ENCODE assay signal across 25 cellular contexts in genomic region chr3:101292027-101292426, GRCh38. TPM values are rescaled to one million over a fixed set of nuclear protein-coding genes. Genes with fewer than 3 reads are reported as not detected.
DNase-seq lines count a peak whose midpoint lies in the region; ATAC-seq and TF ChIP-seq lines count a peak whose summit lies in the region.
"Had no signal": no experiment of that assay in that cellular context is flagged by ENCODE, and none has a peak within 500 bp of the region (broad histone marks: within the 10 kb centered on the region; RNA-seq: fewer than 3 reads in every experiment).

No MANE protein-coding gene starts in this region.

- POLR2A ChIA-PET in AG04450 (lab: Yijun Ruan, JAX) (interaction anchor here (0.6 kb wide), 1 partner anchor 829 kb away, joined by 6 read pairs; no protein-coding TSS in a partner anchor), PC-9 (lab: Charles Lee; ENCODE audit: unreplicated experiment) (no interaction called here)

- no peak for TF ChIP-seq POLR2A in tibial nerve (IDR thresholded peaks at IDR 0.05)

- H3K4me3 ChIP-seq in AG04450 (ENCODE audit: low read depth, low read length) (no peak overlapping the region), astrocyte of the spinal cord (ENCODE audit: low read depth, low read length) (no peak overlapping the region), fibroblast of villous mesenchyme (ENCODE audit: low read depth, low read length) (no peak overlapping the region), PC-9 (no peak overlapping the region), tibial nerve (no peak overlapping the region)
- H3K4me3 ChIP-seq: BLaER1, right atrium auricular region, stomach had no signal

- no peaks in the 10 kb centered on the region for H3K36me3 ChIP-seq in PC-9 (ENCODE audit: low read depth)
- H3K36me3 ChIP-seq in tibial nerve, result no peaks in the 10 kb centered on the region
- H3K36me3 ChIP-seq: BLaER1, right atrium auricular region, stomach had no signal

- H2AFZ ChIP-seq in PC-9, result no peak overlapping the region

- no peak for TF ChIP-seq CTCF in AG04450 (IDR thresholded peaks at IDR 0.05; ENCODE audit: low read depth, low read length)
- TF ChIP-seq CTCF in HFFc6 (IDR thresholded peaks at IDR 0.05), result no peak
- no peak for TF ChIP-seq CTCF in astrocyte of the spinal cord (IDR thresholded peaks at IDR 0.05; ENCODE audit: low read depth, low read length)
- no peak for TF ChIP-seq CTCF in fibroblast of villous mesenchyme (IDR thresholded peaks at IDR 0.05; ENCODE audit: insufficient read depth, low read depth, low read length)
- no peak for TF ChIP-seq CTCF in PC-9 (conservative IDR thresholded peaks at IDR 0.05)
- TF ChIP-seq CTCF in tibial nerve (IDR thresholded peaks at IDR 0.05), result no peak

- H3K27ac Mint-ChIP-seq in HFFc6, result no peak overlapping the region
- H3K27ac Mint-ChIP-seq: activated CD4-positive, alpha-beta memory T cell treated with anti-CD3 and anti-CD28 coated beads, Interleukin-2, amount 10 ng/mL, durations not matched to agents 7 days and 5 days; naive B cell; type B pancreatic cell had no signal

- H3K4me3 Mint-ChIP-seq in HFFc6, result no peak overlapping the region
- H3K4me3 Mint-ChIP-seq: activated CD4-positive, alpha-beta memory T cell treated with anti-CD3 and anti-CD28 coated beads, Interleukin-2, amount 10 ng/mL, durations not matched to agents 7 days and 5 days; central memory CD8-positive, alpha-beta T cell; naive B cell; type B pancreatic cell had no signal

- H3K27me3 Mint-ChIP-seq in HFFc6 (ENCODE audit: insufficient read depth), result peaks cover 2% of the 10 kb centered on the region; the same call in 1 of the 2 replicates
- H3K27me3 Mint-ChIP-seq: activated CD4-positive, alpha-beta memory T cell treated with anti-CD3 and anti-CD28 coated beads, Interleukin-2, amount 10 ng/mL, durations not matched to agents 7 days and 5 days; central memory CD8-positive, alpha-beta T cell; type B pancreatic cell had no signal

- H3K9me3 ChIP-seq in AG04450 (ENCODE audit: control insufficient read depth, insufficient read depth, low read length) (no peaks in the 10 kb centered on the region; the same call in 1 of the 2 replicates), PC-9 (ENCODE audit: insufficient read depth, low read depth) (no peaks in the 10 kb centered on the region; the same call in 1 of the 2 replicates), tibial nerve (peaks cover 0 to 14% (median 0%) of the 10 kb centered on the region in 4 donors)
- H3K9me3 ChIP-seq: Caco-2 had no signal

- TF ChIP-seq EP300 in tibial nerve (IDR thresholded peaks at IDR 0.05), result no peak

- CTCF ChIA-PET in AG04450 (lab: Charles Lee) (no interaction called here), PC-9 (lab: Charles Lee) (no interaction called here)

- no peaks in the 10 kb centered on the region for H3K4me1 ChIP-seq in PC-9 (replicated peaks; ENCODE audit: insufficient read depth)
- H3K4me1 ChIP-seq in tibial nerve, result no peaks in the 10 kb centered on the region
- H3K4me1 ChIP-seq: BLaER1, Caco-2, right atrium auricular region, stomach had no signal

- ATAC-seq in Right ventricle myocardium superior (ENCODE audit: poor library complexity) (no peak), left ventricle myocardium superior (no peak)

- peaks cover 12% of the 10 kb centered on the region for H3K4me1 Mint-ChIP-seq in HFFc6 (ENCODE audit: low read depth)
- H3K4me1 Mint-ChIP-seq: activated CD4-positive, alpha-beta memory T cell treated with anti-CD3 and anti-CD28 coated beads, Interleukin-2, amount 10 ng/mL, durations not matched to agents 7 days and 5 days; central memory CD8-positive, alpha-beta T cell; naive B cell had no signal

- H3K27me3 ChIP-seq in AG04450 (ENCODE audit: control insufficient read depth, insufficient read depth, low read length), result no peaks in the 10 kb centered on the region
- H3K27me3 ChIP-seq in PC-9 (ENCODE audit: insufficient read depth, low read depth), result no peaks in the 10 kb centered on the region
- H3K27me3 ChIP-seq in tibial nerve, result no peaks in the 10 kb centered on the region
- H3K27me3 ChIP-seq: BLaER1, right atrium auricular region, stomach had no signal

- in situ Hi-C loops in astrocyte of the spinal cord (cut with HindIII; ENCODE audit: low sequenced_read_pairs), result no loop called here

- intact Hi-C loops in Right ventricle myocardium superior (cut with DNase I) (no loop called here), PC-9 (cut with micrococcal nuclease; ENCODE audit: unreplicated experiment) (no loop called here), left ventricle myocardium superior (cut with micrococcal nuclease) (no loop called here)

- peaks cover 5% of the 10 kb centered on the region; the same call in 1 of the 2 replicates for H3K9me3 Mint-ChIP-seq in HFFc6

- no peak overlapping the region for H3K27ac ChIP-seq in AG04450 (ENCODE audit: low read depth, low read length)
- no peak overlapping the region for H3K27ac ChIP-seq in PC-9
- no peak overlapping the region for H3K27ac ChIP-seq in tibial nerve
- H3K27ac ChIP-seq: BLaER1, right atrium auricular region, stomach had no signal

- H3K9me2 ChIP-seq in PC-9 (ENCODE audit: insufficient read depth), result no peaks in the 10 kb centered on the region

- H3F3A ChIP-seq in PC-9 (ENCODE audit: insufficient read depth, low read depth), result no peaks in the 10 kb centered on the region

- H3K4me2 ChIP-seq in PC-9, result no peak overlapping the region
- H3K4me2 ChIP-seq: BLaER1 had no signal

- no peaks in the 10 kb centered on the region for H3K79me2 ChIP-seq in PC-9 (ENCODE audit: low read depth)

- DNase-seq in AG04450 (ENCODE audit: low read depth, low spot score), result peak; percentile 8
- DNase-seq in HFFc6, result peak; percentile 5
- DNase-seq in astrocyte of the spinal cord (ENCODE audit: low read depth, low spot score), result peak; percentile 29
- peak; percentile 7 for DNase-seq in fibroblast of villous mesenchyme (ENCODE audit: low read depth)
- DNase-seq in Right ventricle myocardium superior, result no peak
- DNase-seq in PC-9, result no peak
- no peak for DNase-seq in left ventricle myocardium superior
- no peak for DNase-seq in tibial nerve (ENCODE audit: low spot score in 2 of 2)
- DNase-seq: 8988T; activated CD4-positive, alpha-beta memory T cell treated with anti-CD3 and anti-CD28 coated beads, Interleukin-2, amount 10 ng/mL, durations not matched to agents 7 days and 5 days; activated CD4-positive, CD25-positive, alpha-beta regulatory T cell; amniotic stem cell; Caco-2; mesendoderm; naive B cell; NCI-H1092; NCI-H187 treated with DMSO at 0.1 percent for 48 hours; NCI-H2227 treated with DMSO at 0.1 percent for 48 hours; NCI-H748 treated with DMSO at 0.1 percent for 48 hours; nucleus accumbens; stomach had no signal

- no TSS peak for BruUV-seq in PC-9 (replicated peaks; lab: Mats Ljungman, UMichigan)

- H4K20me1 ChIP-seq in PC-9 (ENCODE audit: insufficient read depth), result no peaks in the 10 kb centered on the region
- H4K20me1 ChIP-seq: BLaER1 had no signal

- H3K36me3 Mint-ChIP-seq in HFFc6 (ENCODE audit: low read depth), result no peaks in the 10 kb centered on the region
- H3K36me3 Mint-ChIP-seq: type B pancreatic cell had no signal

RNA-seq across cellular contexts. Expression of gene IMPG2, which starts 28.3 kb away (rescaled TPM):
- polyA plus RNA-seq in AG04450 (2011; rRNA removed), result 0.17 and 0.19 TPM in 2 replicates
- 0.32 and 0.52 TPM in 2 replicates for polyA minus RNA-seq in AG04450 (2011; rRNA and poly(A)+ RNA removed)
- total RNA-seq in HFFc6 (2021; fragmentation: NEBNext Ultra II Directional; extraction: Animal tissue kit (Norgen Biotek cat#: 25700)), result under 1 TPM; 0.05 to 0.08 (median 0.06) TPM
- total RNA-seq in fibroblast of villous mesenchyme (0.32 and 0.43 TPM in 2 replicates), Right ventricle myocardium superior (0.11 TPM), PC-9 (2021) (0.05 and 0.11 TPM in 2 replicates), left ventricle myocardium superior (0.20 TPM), tibial nerve (under 1 TPM; under 0.01 to 0.22 (median 0.20) TPM)
- total RNA-seq: Caco-2 had no signal

Comparison
In these comparisons a context has a peak if more than half of its experiments do, and no peak if none do; other contexts are left out.
1. DNase-seq: peak in AG04450 (single experiment), HFFc6 (single experiment), astrocyte of the spinal cord (single experiment) and fibroblast of villous mesenchyme (single experiment); none in Right ventricle myocardium superior (single experiment), PC-9 (0 of 2), left ventricle myocardium superior (single experiment) and tibial nerve (0 of 2).